ENCODE assay signal across 19 cellular contexts in genomic region chr9:1052908-1053590, GRCh38. TPM values are rescaled to one million over a fixed set of nuclear protein-coding genes. Genes with fewer than 3 reads are reported as not detected.
DNase-seq lines count a peak whose midpoint lies in the region; ATAC-seq, FAIRE-seq and TF ChIP-seq lines count a peak whose summit lies in the region.
"Had no signal": no experiment of that assay in that cellular context is flagged by ENCODE, and none has a peak within 500 bp of the region (broad histone marks: within the 10 kb centered on the region; RNA-seq: fewer than 3 reads in every experiment).

No MANE protein-coding gene starts in this region.

- no peaks in the 10 kb centered on the region for H3K36me3 ChIP-seq in adipocyte (ENCODE audit: control insufficient read depth, insufficient read depth, low read length, severe bottlenecking)
- no peaks in the 10 kb centered on the region for H3K36me3 ChIP-seq in gastrocnemius medialis
- H3K36me3 ChIP-seq: brain microvascular endothelial cell, heart left ventricle, upper lobe of right lung had no signal

- TF ChIP-seq POLR2A in gastrocnemius medialis (IDR thresholded peaks at IDR 0.05): no peak

- POLR2A ChIA-PET in activated CD4-positive, alpha-beta memory T cell treated with anti-CD3 and anti-CD28 coated beads, Interleukin-2, amount 10 ng/mL, durations not matched to agents 7 days and 5 days (lab: Charles Lee): no interaction called here
- POLR2A ChIA-PET in activated CD4-positive, alpha-beta memory T cell treated with anti-CD3 and anti-CD28 coated beads for 36 hours (lab: Charles Lee): no interaction called here

- peaks cover 78% of the 10 kb centered on the region for H3K27me3 Mint-ChIP-seq in activated CD4-positive, alpha-beta memory T cell treated with anti-CD3 and anti-CD28 coated beads, Interleukin-2, amount 10 ng/mL, durations not matched to agents 7 days and 5 days
- H3K27me3 Mint-ChIP-seq in activated CD4-positive, alpha-beta memory T cell treated with anti-CD3 and anti-CD28 coated beads for 36 hours: peaks cover 65% of the 10 kb centered on the region
- peaks cover 24% of the 10 kb centered on the region for H3K27me3 Mint-ChIP-seq in memory B cell
- H3K27me3 Mint-ChIP-seq in effector memory CD8-positive, alpha-beta T cell: peaks cover 67 to 85% of the 10 kb centered on the region in 2 donors

- in situ Hi-C loops in gastrocnemius medialis (cut with MboI; ENCODE audit: low sequenced_read_pairs in 4 of 4): no loop called here

- intact Hi-C loops in activated CD4-positive, alpha-beta memory T cell treated with anti-CD3 and anti-CD28 coated beads for 36 hours (cut with micrococcal nuclease): no loop called here
- intact Hi-C loops in gastrocnemius medialis (cut with DNase I; ENCODE audit: low total_unique reads): no loop called here

- peaks cover 36% of the 10 kb centered on the region for H3K4me1 Mint-ChIP-seq in activated CD4-positive, alpha-beta memory T cell treated with anti-CD3 and anti-CD28 coated beads, Interleukin-2, amount 10 ng/mL, durations not matched to agents 7 days and 5 days
- H3K4me1 Mint-ChIP-seq in activated CD4-positive, alpha-beta memory T cell treated with anti-CD3 and anti-CD28 coated beads for 36 hours (ENCODE audit: low read depth): peaks cover 37% of the 10 kb centered on the region
- H3K4me1 Mint-ChIP-seq in memory B cell: peaks cover 8% of the 10 kb centered on the region
- H3K4me1 Mint-ChIP-seq in effector memory CD8-positive, alpha-beta T cell (ENCODE audit: low read depth in 2 of 2): peaks cover 14 to 18% of the 10 kb centered on the region in 2 donors

- H3K27ac Mint-ChIP-seq in activated CD4-positive, alpha-beta memory T cell treated with anti-CD3 and anti-CD28 coated beads, Interleukin-2, amount 10 ng/mL, durations not matched to agents 7 days and 5 days: no peak overlapping the region
- no peak overlapping the region for H3K27ac Mint-ChIP-seq in activated CD4-positive, alpha-beta memory T cell treated with anti-CD3 and anti-CD28 coated beads for 36 hours
- H3K27ac Mint-ChIP-seq in memory B cell: no peak overlapping the region
- H3K27ac Mint-ChIP-seq in effector memory CD8-positive, alpha-beta T cell: no peak overlapping the region

- H3K4me1 ChIP-seq in adipocyte (ENCODE audit: control insufficient read depth, insufficient read depth, low read length) (peaks cover 28% of the 10 kb centered on the region), gastrocnemius medialis (peaks cover 11 to 13% of the 10 kb centered on the region in 2 donors)

- H3K9me3 ChIP-seq in adipocyte (ENCODE audit: control insufficient read depth, low read length) (no peaks in the 10 kb centered on the region), gastrocnemius medialis (no peaks in the 10 kb centered on the region)
- H3K9me3 ChIP-seq: heart left ventricle, upper lobe of right lung had no signal

- H3K36me3 Mint-ChIP-seq in activated CD4-positive, alpha-beta memory T cell treated with anti-CD3 and anti-CD28 coated beads, Interleukin-2, amount 10 ng/mL, durations not matched to agents 7 days and 5 days (ENCODE audit: low read depth): peaks cover 10% of the 10 kb centered on the region
- peaks cover 8% of the 10 kb centered on the region for H3K36me3 Mint-ChIP-seq in activated CD4-positive, alpha-beta memory T cell treated with anti-CD3 and anti-CD28 coated beads for 36 hours
- H3K36me3 Mint-ChIP-seq in memory B cell: peaks cover 1% of the 10 kb centered on the region
- peaks cover 3% of the 10 kb centered on the region for H3K36me3 Mint-ChIP-seq in effector memory CD8-positive, alpha-beta T cell (ENCODE audit: insufficient read depth)

- CTCF ChIA-PET in activated CD4-positive, alpha-beta memory T cell treated with anti-CD3 and anti-CD28 coated beads, Interleukin-2, amount 10 ng/mL, durations not matched to agents 7 days and 5 days (lab: Charles Lee): no interaction called here
- CTCF ChIA-PET in activated CD4-positive, alpha-beta memory T cell treated with anti-CD3 and anti-CD28 coated beads for 36 hours (lab: Charles Lee): no interaction called here

- no peak for DNase-seq in activated CD4-positive, alpha-beta memory T cell treated with anti-CD3 and anti-CD28 coated beads, Interleukin-2, amount 10 ng/mL, durations not matched to agents 7 days and 5 days
- no peak for DNase-seq in activated CD4-positive, alpha-beta memory T cell treated with anti-CD3 and anti-CD28 coated beads for 36 hours
- DNase-seq in adipocyte (ENCODE audit: low read depth): no peak
- no peak for DNase-seq in memory B cell (ENCODE audit: low spot score in 2 of 2)
- no peak for DNase-seq in gastrocnemius medialis
- no peak for DNase-seq in GM19239 (ENCODE audit: insufficient read length, low spot score)
- DNase-seq in effector memory CD8-positive, alpha-beta T cell: no peak
- DNase-seq: 8988T; activated effector memory CD4-positive, alpha-beta T cell treated with Interleukin-2 at 50 U/mL for 16 hours; brain microvascular endothelial cell; GOT3; heart left ventricle; MV-4-11; NCI-H2029 treated with DMSO at 0.1 percent for 48 hours; upper lobe of right lung had no signal

- no peak for FAIRE-seq in GM19239 (lab: Jason Lieb, UNC)
- FAIRE-seq: keratinocyte had no signal

- no peaks in the 10 kb centered on the region for H3K27me3 ChIP-seq in adipocyte (replicated peaks; ENCODE audit: control insufficient read depth, insufficient read depth, low read length)
- peaks cover 35 to 64% (median 61%) of the 10 kb centered on the region in 3 donors for H3K27me3 ChIP-seq in gastrocnemius medialis

- H3K27ac ChIP-seq in gastrocnemius medialis: peak overlapping the region in 2 of 4 donors; percentile 25 to 69
- H3K27ac ChIP-seq: brain microvascular endothelial cell, heart left ventricle, upper lobe of right lung had no signal

- ATAC-seq in memory B cell (ENCODE audit: low read depth): no peak
- no peak for ATAC-seq in gastrocnemius medialis
- no peak for ATAC-seq in GM21381 (IDR thresholded peaks at IDR 0.05; ENCODE audit: unreplicated experiment)
- no peak for ATAC-seq in effector memory CD8-positive, alpha-beta T cell (replicated peaks)
- ATAC-seq: heart left ventricle, Right ventricle myocardium inferior, upper lobe of right lung had no signal

- H3K4me3 ChIP-seq in adipocyte (ENCODE audit: low read length) (peak overlapping the region; percentile 72), gastrocnemius medialis (peak overlapping the region; percentile 19 to 46 (median 42))
- H3K4me3 ChIP-seq: upper lobe of right lung had no signal

- peak overlapping the region; percentile 40 for H3K9ac ChIP-seq in adipocyte (ENCODE audit: low read length)

- no peaks in the 10 kb centered on the region for H3K9me3 Mint-ChIP-seq in activated CD4-positive, alpha-beta memory T cell treated with anti-CD3 and anti-CD28 coated beads, Interleukin-2, amount 10 ng/mL, durations not matched to agents 7 days and 5 days
- H3K9me3 Mint-ChIP-seq in activated CD4-positive, alpha-beta memory T cell treated with anti-CD3 and anti-CD28 coated beads for 36 hours: no peaks in the 10 kb centered on the region
- peaks cover 6% of the 10 kb centered on the region for H3K9me3 Mint-ChIP-seq in memory B cell
- no peaks in the 10 kb centered on the region for H3K9me3 Mint-ChIP-seq in effector memory CD8-positive, alpha-beta T cell

- TF ChIP-seq CTCF in gastrocnemius medialis (IDR thresholded peaks at IDR 0.05 in 4 of 5, conservative IDR thresholded peaks at IDR 0.05 in 1 of 5): no peak

- peak overlapping the region; percentile 42 for H3K4me3 Mint-ChIP-seq in activated CD4-positive, alpha-beta memory T cell treated with anti-CD3 and anti-CD28 coated beads, Interleukin-2, amount 10 ng/mL, durations not matched to agents 7 days and 5 days
- no peak overlapping the region for H3K4me3 Mint-ChIP-seq in activated CD4-positive, alpha-beta memory T cell treated with anti-CD3 and anti-CD28 coated beads for 36 hours
- H3K4me3 Mint-ChIP-seq in memory B cell: peak overlapping the region; percentile 24
- H3K4me3 Mint-ChIP-seq in effector memory CD8-positive, alpha-beta T cell: peak overlapping the region in 1 of 2 donors; percentile 48

RNA-seq across cellular contexts. Expression of gene DMRT2, which starts 2.9 kb away (rescaled TPM):
- 1 to 10 TPM; 2.9 to 3.3 TPM for total RNA-seq in activated CD4-positive, alpha-beta memory T cell treated with anti-CD3 and anti-CD28 coated beads, Interleukin-2, amount 10 ng/mL, durations not matched to agents 7 days and 5 days
- under 1 TPM; 0.24 to 0.58 TPM for total RNA-seq in activated CD4-positive, alpha-beta memory T cell treated with anti-CD3 and anti-CD28 coated beads for 36 hours
- 1 to 10 TPM in 3 of 4 donors, under 1 TPM in 1; 0.91 to 8.0 (median 2.5) TPM for total RNA-seq in gastrocnemius medialis
- total RNA-seq: NCI-H460, Right ventricle myocardium inferior had no signal
